ENCODE assay signal across 9 cellular contexts in genomic region chr3:15292765-15293522, GRCh38. TPM values are rescaled to one million over a fixed set of nuclear protein-coding genes. Genes with fewer than 3 reads are reported as not detected.
A peak's percentile ranks its signal among the peaks of the same experiment; 100 is the strongest.
DNase-seq lines count a peak whose midpoint lies in the region; ATAC-seq and TF ChIP-seq lines count a peak whose summit lies in the region.
"Had no signal": no experiment of that assay in that cellular context is flagged by ENCODE, and none has a peak within 500 bp of the region (broad histone marks: within the 10 kb centered on the region; RNA-seq: fewer than 3 reads in every experiment).

No MANE protein-coding gene starts in this region.

- no peak overlapping the region for H2AFZ ChIP-seq in mammary epithelial cell (ENCODE audit: low read depth, low read length)

- no peaks in the 10 kb centered on the region for H3K27me3 Mint-ChIP-seq in MCF 10A (ENCODE audit: insufficient read depth, unreplicated experiment)
- H3K27me3 Mint-ChIP-seq in nephron (ENCODE audit: low read depth), result no peaks in the 10 kb centered on the region

- TF ChIP-seq CTCF in MCF 10A (IDR thresholded peaks at IDR 0.05; ENCODE audit: unreplicated experiment) (no peak), mammary epithelial cell (conservative IDR thresholded peaks at IDR 0.05 in 1 of 2, IDR thresholded peaks at IDR 0.05 in 1 of 2; ENCODE audit: extremely low read depth in 1 of 2, insufficient read depth in 1 of 2, low read depth in 1 of 2, low read length in 2 of 2) (no peak), nephron (IDR thresholded peaks at IDR 0.05; ENCODE audit: unreplicated experiment in 3 of 3) (no peak)

- H3K9me3 Mint-ChIP-seq in MCF 10A (ENCODE audit: unreplicated experiment) (no peaks in the 10 kb centered on the region), nephron (no peaks in the 10 kb centered on the region)

- peak; percentile 65 for ATAC-seq in aorta (ENCODE audit: low FRiP score)
- ATAC-seq in GM21423 (IDR thresholded peaks at IDR 0.05; ENCODE audit: unreplicated experiment), result no peak
- no peak for ATAC-seq in GM21717 (IDR thresholded peaks at IDR 0.05; ENCODE audit: unreplicated experiment)

- dilution Hi-C loops in mammary epithelial cell (cut with HindIII; ENCODE audit: low sequenced_read_pairs), result no loop called here

- H3K4me2 ChIP-seq in mammary epithelial cell (ENCODE audit: insufficient read depth, low read depth, low read length), result no peak overlapping the region

- H4K20me1 ChIP-seq in mammary epithelial cell (ENCODE audit: insufficient read depth, low read length), result no peaks in the 10 kb centered on the region

- peaks cover 1% of the 10 kb centered on the region for H3K36me3 ChIP-seq in mammary epithelial cell (ENCODE audit: insufficient read depth, low read length)
- H3K36me3 ChIP-seq in aorta (ENCODE audit: control insufficient read depth in 1 of 2, insufficient read depth in 2 of 2, low read length in 1 of 2), result no peaks in the 10 kb centered on the region

- CTCF ChIA-PET in MCF 10A (lab: Yijun Ruan, JAX), result interaction anchor here (0.6 to 1.1 kb wide), 4 partner anchors 40 to 91 kb away, joined by 3 to 4 read pairs (median 3); partner anchors contain the start of gene SH3BP5
- CTCF ChIA-PET in mammary epithelial cell (lab: Charles Lee; ENCODE audit: low non-redundant PET), result no interaction called here

- peaks cover 10% of the 10 kb centered on the region for H3K79me2 ChIP-seq in mammary epithelial cell (ENCODE audit: insufficient read depth, low read length)

- no peak overlapping the region for H3K4me3 Mint-ChIP-seq in MCF 10A (ENCODE audit: unreplicated experiment)
- no peak overlapping the region for H3K4me3 Mint-ChIP-seq in nephron

- BruUV-seq in MCF 10A (replicated peaks; lab: Mats Ljungman, UMichigan) (no TSS peak), mammary epithelial cell (replicated peaks; lab: Mats Ljungman, UMichigan) (no TSS peak)

- 64% methylated on average over 13 of the region's 13 CpGs for WGBS in mammary epithelial cell (ENCODE audit: low coverage, missing lambda C conversion rate)
- 9 to 12% methylated on average over 13 of the region's 13 CpGs for WGBS in aorta, 2 donors

- no peaks in the 10 kb centered on the region for H3K27me3 ChIP-seq in mammary epithelial cell (ENCODE audit: insufficient read depth, low read length)
- no peaks in the 10 kb centered on the region for H3K27me3 ChIP-seq in aorta (ENCODE audit: control insufficient read depth in 1 of 2, insufficient read depth in 2 of 2, low read length in 1 of 2)

- peaks cover 4% of the 10 kb centered on the region for H3K4me1 Mint-ChIP-seq in MCF 10A (ENCODE audit: insufficient read depth, unreplicated experiment)
- H3K4me1 Mint-ChIP-seq in nephron, result peaks cover 51% of the 10 kb centered on the region

- no peak overlapping the region for H3K9ac ChIP-seq in mammary epithelial cell (ENCODE audit: insufficient read depth, low read length)

- POLR2A ChIA-PET in MCF 10A (lab: Yijun Ruan, JAX), result interaction anchor here (1.1 kb wide), 1 partner anchor 17 kb away, joined by 6 read pairs; no protein-coding TSS in a partner anchor

- H3K36me3 Mint-ChIP-seq in MCF 10A (ENCODE audit: insufficient read depth, unreplicated experiment) (no peaks in the 10 kb centered on the region), nephron (ENCODE audit: low read depth) (peaks cover 13% of the 10 kb centered on the region)

- H3K4me1 ChIP-seq in mammary epithelial cell (ENCODE audit: insufficient read depth, low read length) (peaks cover 5% of the 10 kb centered on the region), aorta (ENCODE audit: control insufficient read depth in 1 of 2, insufficient read depth in 2 of 2, low read length in 2 of 2) (no peaks in the 10 kb centered on the region)

- in situ Hi-C loops in mammary epithelial cell (cut with MboI; ENCODE audit: low sequenced_read_pairs in 2 of 2), result no loop called here

- H3K9me3 ChIP-seq in mammary epithelial cell (replicated peaks; ENCODE audit: insufficient read depth, low read length) (no peaks in the 10 kb centered on the region), aorta (ENCODE audit: control insufficient read depth, low read length) (no peaks in the 10 kb centered on the region)

- no peak overlapping the region for H3K27ac Mint-ChIP-seq in MCF 10A (ENCODE audit: low read depth, unreplicated experiment)
- peak overlapping the region; percentile 31 to 81 (median 61) for H3K27ac Mint-ChIP-seq in nephron

- H3K4me3 ChIP-seq in mammary epithelial cell (replicated peaks in 1 of 3; ENCODE audit: insufficient read depth in 1 of 3, low read depth in 2 of 3, low read length in 3 of 3) (no peak overlapping the region), aorta (ENCODE audit: low read length in 2 of 2) (no peak overlapping the region)

- H3K27ac ChIP-seq in mammary epithelial cell (ENCODE audit: insufficient read depth, low read depth, low read length) (no peak overlapping the region), aorta (ENCODE audit: low read depth in 1 of 2, low read length in 2 of 2) (peak overlapping the region in 1 of 2 donors; percentile 91)

- intact Hi-C loops in MCF 10A (cut with micrococcal nuclease), result no loop called here
- intact Hi-C loops in mammary epithelial cell (cut with micrococcal nuclease), result no loop called here
- intact Hi-C loops in aorta (cut with DNase I), result no loop called here

- DNase-seq in MCF 10A (ENCODE audit: unreplicated experiment), result peak; percentile 43
- DNase-seq in mammary epithelial cell, result no peak
- DNase-seq in fibroblast of gingiva (ENCODE audit: low read depth), result peak; percentile 56
- DNase-seq in aorta, result peak; percentile 89 to 90
- DNase-seq in activated CD4-positive, alpha-beta T cell treated with anti-CD3 and anti-CD28 coated beads, Interleukin-2, amount 50 U/mL, for 4 hours, result no peak
- DNase-seq: NCI-H1436 had no signal

RNA-seq across cellular contexts. Expression of gene SH3BP5, which starts 39.4 kb away (rescaled TPM):
- total RNA-seq in MCF 10A (2022), result 8.4 and 8.8 TPM in 2 replicates
- total RNA-seq in mammary epithelial cell, result 10 to 100 TPM; 15.4 to 21.0 TPM
- polyA plus RNA-seq in mammary epithelial cell, result 20.1 TPM
- 10.6 TPM for polyA minus RNA-seq in mammary epithelial cell
- total RNA-seq in aorta, result 10 to 100 TPM; 79.9 to 93.1 TPM
- polyA plus RNA-seq in aorta, result 10 to 100 TPM; 26.5 to 62.6 TPM

Comparison
In these comparisons a context has a peak if more than half of its experiments do, and no peak if none do; other contexts are left out.
1. DNase-seq: peak in MCF 10A (single experiment), fibroblast of gingiva (single experiment) and aorta (2 of 2); none in mammary epithelial cell (single experiment) and activated CD4-positive, alpha-beta T cell treated with anti-CD3 and anti-CD28 coated beads, Interleukin-2, amount 50 U/mL, for 4 hours (0 of 2).